1 cellular context compared by ENCODE assay signal in the genomic region with DNA sequence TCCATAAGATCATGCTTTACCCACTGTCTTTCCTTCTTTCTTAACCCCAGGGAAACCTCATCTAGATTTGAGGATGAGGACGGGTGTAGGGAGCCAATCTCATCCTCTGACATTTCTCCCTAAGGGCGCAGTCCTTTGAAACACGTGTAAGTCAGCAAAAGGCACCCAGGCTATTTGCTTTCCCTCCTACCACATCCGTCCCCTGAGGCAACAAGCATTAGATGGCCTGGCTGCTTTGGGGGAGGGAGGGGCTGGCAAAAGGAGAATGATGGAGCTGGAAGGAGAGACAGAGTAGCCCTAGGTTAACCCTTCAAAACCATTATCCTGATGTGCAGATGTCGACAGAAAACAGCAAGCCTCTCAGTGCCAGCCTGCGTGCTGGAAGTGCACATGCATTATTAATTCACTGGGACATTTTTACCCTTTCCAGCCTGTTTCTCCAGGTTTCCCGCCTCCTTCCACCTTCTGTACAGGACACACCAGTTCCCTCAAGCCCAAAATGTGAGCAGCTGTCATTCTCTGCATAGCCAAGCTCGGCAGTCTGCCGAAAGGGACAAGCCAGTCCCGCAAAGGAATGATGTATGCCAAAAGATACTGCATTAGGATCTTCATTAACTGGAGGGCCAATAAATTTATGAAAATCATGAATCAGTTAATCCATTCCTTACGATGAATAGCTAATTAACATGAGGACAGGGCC.
TF ChIP-seq lines count a peak whose summit lies in the region.

No MANE protein-coding gene starts in this region.

TF ChIP-seq in WTC11, 78 proteins besides CTCF, POLR2A, EP300 and RAD21 (continued from another document):
- TF ChIP-seq, protein P1, sequence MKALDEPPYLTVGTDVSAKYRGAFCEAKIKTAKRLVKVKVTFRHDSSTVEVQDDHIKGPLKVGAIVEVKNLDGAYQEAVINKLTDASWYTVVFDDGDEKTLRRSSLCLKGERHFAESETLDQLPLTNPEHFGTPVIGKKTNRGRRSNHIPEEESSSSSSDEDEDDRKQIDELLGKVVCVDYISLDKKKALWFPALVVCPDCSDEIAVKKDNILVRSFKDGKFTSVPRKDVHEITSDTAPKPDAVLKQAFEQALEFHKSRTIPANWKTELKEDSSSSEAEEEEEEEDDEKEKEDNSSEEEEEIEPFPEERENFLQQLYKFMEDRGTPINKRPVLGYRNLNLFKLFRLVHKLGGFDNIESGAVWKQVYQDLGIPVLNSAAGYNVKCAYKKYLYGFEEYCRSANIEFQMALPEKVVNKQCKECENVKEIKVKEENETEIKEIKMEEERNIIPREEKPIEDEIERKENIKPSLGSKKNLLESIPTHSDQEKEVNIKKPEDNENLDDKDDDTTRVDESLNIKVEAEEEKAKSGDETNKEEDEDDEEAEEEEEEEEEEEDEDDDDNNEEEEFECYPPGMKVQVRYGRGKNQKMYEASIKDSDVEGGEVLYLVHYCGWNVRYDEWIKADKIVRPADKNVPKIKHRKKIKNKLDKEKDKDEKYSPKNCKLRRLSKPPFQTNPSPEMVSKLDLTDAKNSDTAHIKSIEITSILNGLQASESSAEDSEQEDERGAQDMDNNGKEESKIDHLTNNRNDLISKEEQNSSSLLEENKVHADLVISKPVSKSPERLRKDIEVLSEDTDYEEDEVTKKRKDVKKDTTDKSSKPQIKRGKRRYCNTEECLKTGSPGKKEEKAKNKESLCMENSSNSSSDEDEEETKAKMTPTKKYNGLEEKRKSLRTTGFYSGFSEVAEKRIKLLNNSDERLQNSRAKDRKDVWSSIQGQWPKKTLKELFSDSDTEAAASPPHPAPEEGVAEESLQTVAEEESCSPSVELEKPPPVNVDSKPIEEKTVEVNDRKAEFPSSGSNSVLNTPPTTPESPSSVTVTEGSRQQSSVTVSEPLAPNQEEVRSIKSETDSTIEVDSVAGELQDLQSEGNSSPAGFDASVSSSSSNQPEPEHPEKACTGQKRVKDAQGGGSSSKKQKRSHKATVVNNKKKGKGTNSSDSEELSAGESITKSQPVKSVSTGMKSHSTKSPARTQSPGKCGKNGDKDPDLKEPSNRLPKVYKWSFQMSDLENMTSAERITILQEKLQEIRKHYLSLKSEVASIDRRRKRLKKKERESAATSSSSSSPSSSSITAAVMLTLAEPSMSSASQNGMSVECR (CRISPR knock-in tag; IDR thresholded peaks at IDR 0.05; ENCODE audit: borderline replicate concordance), result no peak
